12 cellular contexts compared by ENCODE assay signal in the genomic region with DNA sequence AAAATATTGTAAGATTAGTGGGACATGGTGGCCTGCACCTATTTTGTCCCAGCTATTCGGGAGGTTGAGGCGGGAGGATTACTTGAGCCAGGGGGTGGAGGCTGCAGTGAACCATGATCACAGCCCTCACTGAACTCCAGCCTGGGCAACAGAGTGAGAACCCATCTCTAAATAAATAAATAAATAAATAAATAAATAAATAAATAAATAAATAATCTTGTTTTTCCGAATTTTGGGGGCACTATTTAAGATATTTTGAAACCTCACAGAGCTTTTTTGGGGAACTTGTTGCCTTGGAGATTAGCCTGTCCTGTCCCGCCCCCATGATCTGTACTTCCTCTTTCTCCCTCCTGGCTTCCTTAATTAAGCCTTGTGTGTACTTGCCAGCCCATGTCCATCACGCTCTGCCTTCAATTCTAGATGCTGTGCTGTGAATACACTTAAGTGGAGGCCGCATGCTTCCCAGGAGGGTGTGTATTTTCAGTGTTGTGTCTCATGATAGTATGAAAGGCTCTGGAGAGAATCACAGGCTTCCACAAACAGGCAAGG. TPM values are rescaled to one million over a fixed set of nuclear protein-coding genes. Genes with fewer than 3 reads are reported as not detected.
DNase-seq lines count a peak whose midpoint lies in the region; ATAC-seq, FAIRE-seq and TF ChIP-seq lines count a peak whose summit lies in the region.
"Had no signal": no experiment of that assay in that cellular context is flagged by ENCODE, and none has a peak within 500 bp of the region (broad histone marks: within the 10 kb centered on the region; RNA-seq: fewer than 3 reads in every experiment).

No MANE protein-coding gene starts in this region.

- no peak overlapping the region for H3K4me3 ChIP-seq in CD4-positive, CD25-positive, alpha-beta regulatory T cell (ENCODE audit: low read depth, low read length)
- no peak overlapping the region for H3K4me3 ChIP-seq in left lung
- H3K4me3 ChIP-seq: tibial artery had no signal

- peak overlapping the region; percentile 43 to 86 (median 75) for H3K27ac Mint-ChIP-seq in CD4-positive, CD25-positive, alpha-beta regulatory T cell

- peaks cover 33% of the 10 kb centered on the region for H3K4me1 ChIP-seq in CD4-positive, CD25-positive, alpha-beta regulatory T cell (ENCODE audit: control insufficient read depth, insufficient read depth, low read length, poor library complexity, severe bottlenecking)
- peaks cover 17 to 39% of the 10 kb centered on the region in 2 donors for H3K4me1 ChIP-seq in left lung

- H3K4me3 Mint-ChIP-seq in CD4-positive, CD25-positive, alpha-beta regulatory T cell, result peak overlapping the region in 2 of 4 donors; percentile 69 to 74

- H3K27me3 Mint-ChIP-seq in CD4-positive, CD25-positive, alpha-beta regulatory T cell, result no peaks in the 10 kb centered on the region

- no peak for ATAC-seq in CD4-positive, CD25-positive, alpha-beta regulatory T cell (ENCODE audit: low read depth in 2 of 2)
- ATAC-seq in left lung, result peak; percentile 9
- ATAC-seq in HG03045 (IDR thresholded peaks at IDR 0.05; ENCODE audit: unreplicated experiment), result no peak

- intact Hi-C loops in left lung (cut with DNase I), result no loop called here

- TF ChIP-seq CTCF in GM20000 (IDR thresholded peaks at IDR 0.05; ENCODE audit: extremely low read depth, missing control alignments) (no peak), left lung (IDR thresholded peaks at IDR 0.05) (no peak)

- H3K36me3 Mint-ChIP-seq in CD4-positive, CD25-positive, alpha-beta regulatory T cell, result peaks cover 20% of the 10 kb centered on the region

- no peaks in the 10 kb centered on the region for H3K27me3 ChIP-seq in CD4-positive, CD25-positive, alpha-beta regulatory T cell (ENCODE audit: control insufficient read depth, insufficient read depth, low read length)
- H3K27me3 ChIP-seq in left lung, result no peaks in the 10 kb centered on the region
- H3K27me3 ChIP-seq: tibial artery had no signal

- no peak for DNase-seq in CD4-positive, CD25-positive, alpha-beta regulatory T cell
- DNase-seq in GM20000 (ENCODE audit: low spot score) (peak; percentile 51), SIG-M5 (lab: John Stamatoyannopoulos, UW) (peak; percentile 73), left lung (peak in 1 of 2 donors; percentile 66), NCI-H510A (lab: John Stamatoyannopoulos, UW) (no peak), cerebellum (ENCODE audit: low spot score) (no peak), frontal cortex (ENCODE audit: low spot score in 2 of 2) (no peak)
- DNase-seq: activated CD4-positive, alpha-beta T cell treated with anti-CD3 and anti-CD28 coated beads, Interleukin-2, amount 50 U/mL, for 4 hours; NCI-H1417 treated with DMSO at 0.1 percent for 48 hours; stimulated activated CD4-positive, alpha-beta T cell treated with anti-CD3 and anti-CD28 coated beads, Interleukin-4, amount 100 ng/mL, for 4 hours had no signal

- peaks cover 14 to 48% (median 33%) of the 10 kb centered on the region in 4 donors for H3K4me1 Mint-ChIP-seq in CD4-positive, CD25-positive, alpha-beta regulatory T cell

- H3K9me3 Mint-ChIP-seq in CD4-positive, CD25-positive, alpha-beta regulatory T cell, result no peaks in the 10 kb centered on the region

- no peaks in the 10 kb centered on the region for H3K9me3 ChIP-seq in CD4-positive, CD25-positive, alpha-beta regulatory T cell (ENCODE audit: control insufficient read depth in 2 of 2, low read length in 2 of 2)
- H3K9me3 ChIP-seq in left lung, result no peaks in the 10 kb centered on the region
- H3K9me3 ChIP-seq: tibial artery had no signal

- H3K36me3 ChIP-seq in CD4-positive, CD25-positive, alpha-beta regulatory T cell (ENCODE audit: control insufficient read depth, insufficient read depth, low read length), result peaks cover 14% of the 10 kb centered on the region
- peaks cover 0 to 19% of the 10 kb centered on the region in 2 donors for H3K36me3 ChIP-seq in left lung
- H3K36me3 ChIP-seq: tibial artery had no signal

- FAIRE-seq in frontal cortex (lab: Jason Lieb, UNC), result no peak

- no peak overlapping the region for H3K27ac ChIP-seq in CD4-positive, CD25-positive, alpha-beta regulatory T cell (ENCODE audit: insufficient read depth, low read length, poor library complexity, severe bottlenecking)
- peak overlapping the region in 1 of 2 donors; percentile 24 for H3K27ac ChIP-seq in left lung
- H3K27ac ChIP-seq: tibial artery had no signal

RNA-seq across cellular contexts. Expression of gene LGALS9, which starts 4.4 kb away (rescaled TPM):
- 122 TPM for total RNA-seq in CD4-positive, CD25-positive, alpha-beta regulatory T cell
- polyA plus RNA-seq in CD4-positive, CD25-positive, alpha-beta regulatory T cell, result 10 to 100 TPM; 38.3 to 56.6 (median 40.2) TPM
- total RNA-seq in left lung (100 to 1,000 TPM in 1 of 2 donors, 10 to 100 TPM in 1; 83.3 to 149 TPM), cerebellum (3.9 TPM), frontal cortex (0.41 TPM)

Comparison
In these comparisons a context has a peak if more than half of its experiments do, and no peak if none do; other contexts are left out.
1. DNase-seq: peak in GM20000 (single experiment) and SIG-M5 (single experiment); none in CD4-positive, CD25-positive, alpha-beta regulatory T cell (0 of 3), NCI-H510A (single experiment), cerebellum (single experiment) and frontal cortex (0 of 2).
2. RNA of gene LGALS9, which starts 4.4 kb away (total RNA-seq): 83.3 to 149 TPM in left lung and 122 TPM in CD4-positive, CD25-positive, alpha-beta regulatory T cell (single experiment); 3.9 TPM in cerebellum (single experiment) and 0.41 TPM in frontal cortex (single experiment); every median in the first group is over 10 times any median in the second.